1 cellular context compared by ENCODE assay signal in genomic region chr12:132583736-132584135, GRCh38.
TF ChIP-seq lines count a peak whose summit lies in the region.

No MANE protein-coding gene starts in this region.

TF ChIP-seq in SK-N-SH treated with all-trans-retinoic acid at 6 μM for 48 hours, 23 proteins besides CTCF, POLR2A, EP300 and RAD21:
- TF ChIP-seq, protein P1, sequence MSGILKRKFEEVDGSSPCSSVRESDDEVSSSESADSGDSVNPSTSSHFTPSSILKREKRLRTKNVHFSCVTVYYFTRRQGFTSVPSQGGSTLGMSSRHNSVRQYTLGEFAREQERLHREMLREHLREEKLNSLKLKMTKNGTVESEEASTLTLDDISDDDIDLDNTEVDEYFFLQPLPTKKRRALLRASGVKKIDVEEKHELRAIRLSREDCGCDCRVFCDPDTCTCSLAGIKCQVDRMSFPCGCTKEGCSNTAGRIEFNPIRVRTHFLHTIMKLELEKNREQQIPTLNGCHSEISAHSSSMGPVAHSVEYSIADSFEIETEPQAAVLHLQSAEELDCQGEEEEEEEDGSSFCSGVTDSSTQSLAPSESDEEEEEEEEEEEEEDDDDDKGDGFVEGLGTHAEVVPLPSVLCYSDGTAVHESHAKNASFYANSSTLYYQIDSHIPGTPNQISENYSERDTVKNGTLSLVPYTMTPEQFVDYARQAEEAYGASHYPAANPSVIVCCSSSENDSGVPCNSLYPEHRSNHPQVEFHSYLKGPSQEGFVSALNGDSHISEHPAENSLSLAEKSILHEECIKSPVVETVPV (CRISPR knock-in tag; IDR thresholded peaks at IDR 0.05) = no peak
- TF ChIP-seq RARB (CRISPR knock-in tag; IDR thresholded peaks at IDR 0.05) (no peak), POU6F1 (CRISPR knock-in tag; IDR thresholded peaks at IDR 0.05; ENCODE audit: borderline replicate concordance, low read depth) (no peak), PPARA (CRISPR knock-in tag; IDR thresholded peaks at IDR 0.05; ENCODE audit: borderline replicate concordance) (no peak), ZFP3 (CRISPR knock-in tag; IDR thresholded peaks at IDR 0.05) (no peak), ZNF565 (CRISPR knock-in tag; conservative IDR thresholded peaks at IDR 0.05; ENCODE audit: low read depth) (no peak), ZNF8 (CRISPR knock-in tag; IDR thresholded peaks at IDR 0.05) (no peak), BACH2 (CRISPR knock-in tag; IDR thresholded peaks at IDR 0.05; ENCODE audit: borderline replicate concordance) (no peak), TOX (CRISPR knock-in tag; IDR thresholded peaks at IDR 0.05; ENCODE audit: borderline replicate concordance) (no peak), OSR1 (CRISPR knock-in tag; IDR thresholded peaks at IDR 0.05) (no peak), ZC3H10 (CRISPR knock-in tag; IDR thresholded peaks at IDR 0.05) (no peak), ISL1 (CRISPR knock-in tag; IDR thresholded peaks at IDR 0.05) (no peak), TCF4 (CRISPR knock-in tag; IDR thresholded peaks at IDR 0.05; ENCODE audit: borderline replicate concordance) (no peak), SNAI2 (CRISPR knock-in tag; IDR thresholded peaks at IDR 0.05) (no peak), ZNF70 (CRISPR knock-in tag; IDR thresholded peaks at IDR 0.05) (no peak)
- TF ChIP-seq, protein P2, sequence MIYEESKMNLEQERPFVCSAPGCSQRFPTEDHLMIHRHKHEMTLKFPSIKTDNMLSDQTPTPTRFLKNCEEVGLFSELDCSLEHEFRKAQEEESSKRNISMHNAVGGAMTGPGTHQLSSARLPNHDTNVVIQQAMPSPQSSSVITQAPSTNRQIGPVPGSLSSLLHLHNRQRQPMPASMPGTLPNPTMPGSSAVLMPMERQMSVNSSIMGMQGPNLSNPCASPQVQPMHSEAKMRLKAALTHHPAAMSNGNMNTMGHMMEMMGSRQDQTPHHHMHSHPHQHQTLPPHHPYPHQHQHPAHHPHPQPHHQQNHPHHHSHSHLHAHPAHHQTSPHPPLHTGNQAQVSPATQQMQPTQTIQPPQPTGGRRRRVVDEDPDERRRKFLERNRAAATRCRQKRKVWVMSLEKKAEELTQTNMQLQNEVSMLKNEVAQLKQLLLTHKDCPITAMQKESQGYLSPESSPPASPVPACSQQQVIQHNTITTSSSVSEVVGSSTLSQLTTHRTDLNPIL (CRISPR knock-in tag; IDR thresholded peaks at IDR 0.05; ENCODE audit: low read depth) = no peak
- TF ChIP-seq, protein P3, sequence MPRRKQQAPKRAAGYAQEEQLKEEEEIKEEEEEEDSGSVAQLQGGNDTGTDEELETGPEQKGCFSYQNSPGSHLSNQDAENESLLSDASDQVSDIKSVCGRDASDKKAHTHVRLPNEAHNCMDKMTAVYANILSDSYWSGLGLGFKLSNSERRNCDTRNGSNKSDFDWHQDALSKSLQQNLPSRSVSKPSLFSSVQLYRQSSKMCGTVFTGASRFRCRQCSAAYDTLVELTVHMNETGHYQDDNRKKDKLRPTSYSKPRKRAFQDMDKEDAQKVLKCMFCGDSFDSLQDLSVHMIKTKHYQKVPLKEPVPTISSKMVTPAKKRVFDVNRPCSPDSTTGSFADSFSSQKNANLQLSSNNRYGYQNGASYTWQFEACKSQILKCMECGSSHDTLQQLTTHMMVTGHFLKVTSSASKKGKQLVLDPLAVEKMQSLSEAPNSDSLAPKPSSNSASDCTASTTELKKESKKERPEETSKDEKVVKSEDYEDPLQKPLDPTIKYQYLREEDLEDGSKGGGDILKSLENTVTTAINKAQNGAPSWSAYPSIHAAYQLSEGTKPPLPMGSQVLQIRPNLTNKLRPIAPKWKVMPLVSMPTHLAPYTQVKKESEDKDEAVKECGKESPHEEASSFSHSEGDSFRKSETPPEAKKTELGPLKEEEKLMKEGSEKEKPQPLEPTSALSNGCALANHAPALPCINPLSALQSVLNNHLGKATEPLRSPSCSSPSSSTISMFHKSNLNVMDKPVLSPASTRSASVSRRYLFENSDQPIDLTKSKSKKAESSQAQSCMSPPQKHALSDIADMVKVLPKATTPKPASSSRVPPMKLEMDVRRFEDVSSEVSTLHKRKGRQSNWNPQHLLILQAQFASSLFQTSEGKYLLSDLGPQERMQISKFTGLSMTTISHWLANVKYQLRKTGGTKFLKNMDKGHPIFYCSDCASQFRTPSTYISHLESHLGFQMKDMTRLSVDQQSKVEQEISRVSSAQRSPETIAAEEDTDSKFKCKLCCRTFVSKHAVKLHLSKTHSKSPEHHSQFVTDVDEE (CRISPR knock-in tag; IDR thresholded peaks at IDR 0.05) = no peak
